Comparison of ENCODE assay signal across 18 cellular contexts in genomic region chr11:73204711-73205121, GRCh38. TPM values are rescaled to one million over a fixed set of nuclear protein-coding genes. Genes with fewer than 3 reads are reported as not detected.
DNase-seq lines count a peak whose midpoint lies in the region; ATAC-seq, FAIRE-seq and TF ChIP-seq lines count a peak whose summit lies in the region.
"Had no signal": no experiment of that assay in that cellular context is flagged by ENCODE, and none has a peak within 500 bp of the region (broad histone marks: within the 10 kb centered on the region; RNA-seq: fewer than 3 reads in every experiment).

No MANE protein-coding gene starts in this region.

- peaks cover 17 to 68% (median 49%) of the 10 kb centered on the region in 10 experiments for H3K4me1 ChIP-seq in BLaER1 treated with 17β-estradiol and CSF1 and Interleukin-3, amounts not matched to agents 10 nM and 100 nM
- no peaks in the 10 kb centered on the region for H3K4me1 ChIP-seq in gastroesophageal sphincter

- peak overlapping the region in 10 of 11 experiments; percentile 23 to 74 (median 56); a peak in 14 of 22 replicates for H3K9ac ChIP-seq in BLaER1 treated with 17β-estradiol and CSF1 and Interleukin-3, amounts not matched to agents 10 nM and 100 nM

- DNase-seq in NOMO-1 treated with DMSO at 0.1 percent for 48 hours (lab: John Stamatoyannopoulos, UW; ENCODE audit: unreplicated experiment) (peak; percentile 94), midbrain (lab: John Stamatoyannopoulos, UW) (peak; percentile 9), HEK293T (ENCODE audit: extremely low spot score) (no peak), GM19239 (ENCODE audit: insufficient read length, low spot score) (no peak), HuH-7 (ENCODE audit: low spot score) (no peak)
- DNase-seq: activated CD4-positive, alpha-beta T cell treated with anti-CD3 and anti-CD28 coated beads for 1 hour; activated T-cell treated with anti-CD3 and anti-CD28 coated beads, Interleukin-2, amount 50 U/mL, for 72 hours; amniotic stem cell; cortex of kidney; NCI-H2029; stimulated activated CD4-positive, alpha-beta T cell treated with anti-CD3 and anti-CD28 coated beads, Interleukin-15, amount 100 ng/mL, for 24 hours had no signal

- peak; percentile 64 for ATAC-seq in gastroesophageal sphincter
- no peak for ATAC-seq in GM19023 (IDR thresholded peaks at IDR 0.05; ENCODE audit: unreplicated experiment)
- ATAC-seq: activated T-cell treated with anti-CD3 and anti-CD28 coated beads, Interleukin-2, amount 50 U/mL, for 72 hours had no signal

- no peaks in the 10 kb centered on the region for H3K27me3 ChIP-seq in BLaER1 treated with 17β-estradiol and CSF1 and Interleukin-3, amounts not matched to agents 10 nM and 100 nM
- no peaks in the 10 kb centered on the region for H3K27me3 ChIP-seq in gastroesophageal sphincter
- H3K27me3 ChIP-seq: ovary had no signal

- TF ChIP-seq POLR2A in gastroesophageal sphincter (IDR thresholded peaks at IDR 0.05) = no peak

- TF ChIP-seq CTCF in gastroesophageal sphincter (IDR thresholded peaks at IDR 0.05) = no peak

- H3K4me2 ChIP-seq in BLaER1 treated with 17β-estradiol and CSF1 and Interleukin-3, amounts not matched to agents 10 nM and 100 nM = peak overlapping the region; percentile 73 to 92 (median 84)

- peaks cover 0 to 6% (median 0%) of the 10 kb centered on the region in 11 experiments; a peak in 1 of 22 replicates for H3K9me3 ChIP-seq in BLaER1 treated with 17β-estradiol and CSF1 and Interleukin-3, amounts not matched to agents 10 nM and 100 nM (replicated peaks in 1 of 11)
- no peaks in the 10 kb centered on the region for H3K9me3 ChIP-seq in gastroesophageal sphincter
- H3K9me3 ChIP-seq: ovary, thoracic aorta had no signal

- H3K4me3 ChIP-seq in BLaER1 treated with 17β-estradiol and CSF1 and Interleukin-3, amounts not matched to agents 10 nM and 100 nM = peak overlapping the region in 3 of 10 experiments; percentile 7 to 44 (median 28); a peak in 4 of 20 replicates
- no peak overlapping the region for H3K4me3 ChIP-seq in gastroesophageal sphincter
- H3K4me3 ChIP-seq: ovary, SK-N-MC, thoracic aorta had no signal

- WGBS in gastroesophageal sphincter (ENCODE audit: low coverage in 1 of 2), 2 donors = 70 to 90% methylated on average over 2 of the region's 8 CpGs

- H4K20me1 ChIP-seq in BLaER1 treated with 17β-estradiol and CSF1 and Interleukin-3, amounts not matched to agents 10 nM and 100 nM = no peaks in the 10 kb centered on the region

- TF ChIP-seq EP300 in gastroesophageal sphincter (IDR thresholded peaks at IDR 0.05) = no peak

- no peak for FAIRE-seq in GM19239 (lab: Jason Lieb, UNC)

- POLR2A ChIA-PET in HEK293T (lab: Yijun Ruan, JAX) = no interaction called here

- CTCF ChIA-PET in HEK293T (lab: Yijun Ruan, JAX) = no interaction called here

- H3K36me3 ChIP-seq in BLaER1 treated with 17β-estradiol and CSF1 and Interleukin-3, amounts not matched to agents 10 nM and 100 nM = no peaks in the 10 kb centered on the region
- H3K36me3 ChIP-seq in gastroesophageal sphincter = no peaks in the 10 kb centered on the region
- H3K36me3 ChIP-seq: ovary, thoracic aorta had no signal

- peak overlapping the region; percentile 27 to 92 (median 76); a peak in 20 of 22 replicates for H3K27ac ChIP-seq in BLaER1 treated with 17β-estradiol and CSF1 and Interleukin-3, amounts not matched to agents 10 nM and 100 nM
- H3K27ac ChIP-seq in gastroesophageal sphincter = no peak overlapping the region
- H3K27ac ChIP-seq: ovary, SK-N-MC, thoracic aorta had no signal

TF ChIP-seq in HEK293T, 16 proteins besides CTCF, POLR2A, EP300 and RAD21:
- no peak for TF ChIP-seq ELF4 (IDR thresholded peaks at IDR 0.05)
- no peak for TF ChIP-seq FOXA1 (IDR thresholded peaks at IDR 0.05)
- no peak for TF ChIP-seq LEF1 (IDR thresholded peaks at IDR 0.05; ENCODE audit: borderline replicate concordance)
- TF ChIP-seq SUZ12 (IDR thresholded peaks at IDR 0.05) = no peak
- no peak for TF ChIP-seq PKNOX1 (IDR thresholded peaks at IDR 0.05)
- no peak for TF ChIP-seq FOXM1 (IDR thresholded peaks at IDR 0.05; ENCODE audit: borderline replicate concordance)
- no peak for TF ChIP-seq TARDBP (IDR thresholded peaks at IDR 0.05)
- no peak for TF ChIP-seq SP1 (IDR thresholded peaks at IDR 0.05)
- no peak for TF ChIP-seq L3MBTL2 (conservative IDR thresholded peaks at IDR 0.05)
- TF ChIP-seq NFRKB (IDR thresholded peaks at IDR 0.05) = no peak
- no peak for TF ChIP-seq ARNT (IDR thresholded peaks at IDR 0.05)
- no peak for TF ChIP-seq FOXK2 (IDR thresholded peaks at IDR 0.05)

RNA-seq across cellular contexts. Expression of gene P2RY2, which starts 13.4 kb away (rescaled TPM):
- total RNA-seq in gastroesophageal sphincter = 1 to 10 TPM in 2 of 4 donors, under 1 TPM in 2; 0.35 to 2.5 (median 0.89) TPM
- total RNA-seq: activated T-cell treated with anti-CD3 and anti-CD28 coated beads, Interleukin-2, amount 50 U/mL, for 72 hours; LHCN-M2 had no signal

Comparison
In these comparisons a context has a peak if more than half of its experiments do, and no peak if none do; other contexts are left out.
1. H3K27ac ChIP-seq: peak in BLaER1 treated with 17β-estradiol and CSF1 and Interleukin-3, amounts not matched to agents 10 nM and 100 nM (11 of 11); none in gastroesophageal sphincter (0 of 4).
2. DNase-seq: peak in NOMO-1 treated with DMSO at 0.1 percent for 48 hours (single experiment) and midbrain (single experiment); none in HEK293T (single experiment), GM19239 (single experiment) and HuH-7 (single experiment).